Comparison of ENCODE assay signal across 9 cellular contexts in genomic region chr16:89485701-89486246, GRCh38. TPM values are rescaled to one million over a fixed set of nuclear protein-coding genes. Genes with fewer than 3 reads are reported as not detected.
DNase-seq lines count a peak whose midpoint lies in the region; ATAC-seq and TF ChIP-seq lines count a peak whose summit lies in the region.
"Had no signal": no experiment of that assay in that cellular context is flagged by ENCODE, and none has a peak within 500 bp of the region (broad histone marks: within the 10 kb centered on the region; RNA-seq: fewer than 3 reads in every experiment).

No MANE protein-coding gene starts in this region.

- peaks cover 13% of the 10 kb centered on the region for H3K36me3 ChIP-seq in OCI-LY1 (ENCODE audit: insufficient read depth, low read length)

- no peaks in the 10 kb centered on the region for H3K27me3 ChIP-seq in OCI-LY1 (ENCODE audit: insufficient read depth, low read length)

- no peaks in the 10 kb centered on the region for H3F3A ChIP-seq in OCI-LY1 (ENCODE audit: insufficient read depth, low read length)

- H3K9me3 ChIP-seq in OCI-LY1 (ENCODE audit: low read length), result no peaks in the 10 kb centered on the region

- POLR2A ChIA-PET in GM10248 (lab: Yijun Ruan, JAX), result interaction anchor here (0.7 to 2.3 kb wide), 7 partner anchors 9 to 216 kb away, joined by 3 to 10 read pairs (median 4); no protein-coding TSS in a partner anchor

- H2AFZ ChIP-seq in OCI-LY1 (ENCODE audit: low read length), result no peak overlapping the region

- H3K9me2 ChIP-seq in OCI-LY1 (ENCODE audit: low read depth, low read length), result no peaks in the 10 kb centered on the region

- H3K4me3 Mint-ChIP-seq in brain (peak overlapping the region; percentile 44 to 85 (median 58)), osteocyte (ENCODE audit: unreplicated experiment) (no peak overlapping the region)

- H3K36me3 Mint-ChIP-seq in brain (peaks cover 14% of the 10 kb centered on the region), osteocyte (ENCODE audit: unreplicated experiment) (peaks cover 2% of the 10 kb centered on the region)

- ATAC-seq in HG02610 (IDR thresholded peaks at IDR 0.05; ENCODE audit: unreplicated experiment) (no peak), HG03469 (IDR thresholded peaks at IDR 0.05; ENCODE audit: unreplicated experiment) (no peak)

- H3K79me2 ChIP-seq in OCI-LY1 (ENCODE audit: insufficient read depth, low read length), result peaks cover 82% of the 10 kb centered on the region

- no peak for TF ChIP-seq CTCF in OCI-LY1 (IDR thresholded peaks at IDR 0.05; ENCODE audit: low read length)
- TF ChIP-seq CTCF in brain (conservative IDR thresholded peaks at IDR 0.05), result no peak
- TF ChIP-seq CTCF in osteocyte (IDR thresholded peaks at IDR 0.05), result no peak
- no peak for TF ChIP-seq CTCF in GM10248 (IDR thresholded peaks at IDR 0.05; ENCODE audit: control extremely low read depth, extremely low read depth, low read depth, missing control alignments)

- peaks cover 78% of the 10 kb centered on the region for H3K4me1 ChIP-seq in OCI-LY1 (ENCODE audit: insufficient read depth, low read length, severe bottlenecking)

- peak overlapping the region; percentile 47; the same call in 1 of the 2 replicates for H3K4me3 ChIP-seq in GM08714 (ENCODE audit: low read length)
- no peak overlapping the region for H3K4me3 ChIP-seq in OCI-LY1 (ENCODE audit: low read depth, low read length, poor library complexity, severe bottlenecking)

- peaks cover 11% of the 10 kb centered on the region; the same call in 1 of the 2 replicates for H4K20me1 ChIP-seq in OCI-LY1 (ENCODE audit: insufficient read depth, low read length)

- H3K9ac ChIP-seq in OCI-LY1 (ENCODE audit: low read length), result peak overlapping the region; percentile 14; the same call in 1 of the 2 replicates

- H3K4me1 Mint-ChIP-seq in brain (peaks cover 87% of the 10 kb centered on the region), osteocyte (ENCODE audit: unreplicated experiment) (peaks cover 66% of the 10 kb centered on the region)

- DNase-seq in osteocyte (ENCODE audit: extremely low spot score, unreplicated experiment), result no peak
- no peak for DNase-seq in NCI-H1105 treated with DMSO at 0.1 percent for 48 hours (lab: John Stamatoyannopoulos, UW)
- DNase-seq in GM10248 (ENCODE audit: extremely low spot score), result no peak
- DNase-seq: H7 had no signal

- H3K9me3 Mint-ChIP-seq in brain, result peaks cover 0 to 3% (median 0%) of the 10 kb centered on the region in 5 experiments
- no peaks in the 10 kb centered on the region for H3K9me3 Mint-ChIP-seq in osteocyte (ENCODE audit: unreplicated experiment)

- CTCF ChIA-PET in GM10248 (lab: Yijun Ruan, JAX), result interaction anchor here (1.0 to 1.9 kb wide), 3 partner anchors 9 to 25 kb away, joined by 3 to 5 read pairs (median 4); no protein-coding TSS in a partner anchor

- H3K27ac Mint-ChIP-seq in brain (peak overlapping the region; percentile 43 to 86 (median 59)), osteocyte (ENCODE audit: unreplicated experiment) (peak overlapping the region; percentile 29)

- peak overlapping the region; percentile 59 for H3K27ac ChIP-seq in OCI-LY1 (ENCODE audit: low read depth, low read length, poor library complexity, severe bottlenecking)

- H3K27me3 Mint-ChIP-seq in brain (peaks cover 5% of the 10 kb centered on the region), osteocyte (ENCODE audit: unreplicated experiment) (no peaks in the 10 kb centered on the region)

- H3K4me2 ChIP-seq in OCI-LY1 (ENCODE audit: low read length), result peak overlapping the region; percentile 34

RNA-seq across cellular contexts. Expression of gene ANKRD11, which starts 4.6 kb away (rescaled TPM):
- 53.2 TPM for polyA plus RNA-seq in brain (ENCODE audit: insufficient read depth, low read depth, low replicate concordance)
- 188 and 209 TPM in 2 replicates for total RNA-seq in osteocyte

RNA-seq across cellular contexts. Expression of gene SPG7, which starts 22.4 kb away (rescaled TPM):
- 54.6 TPM for polyA plus RNA-seq in brain (ENCODE audit: insufficient read depth, low read depth, low replicate concordance)
- 113 and 125 TPM in 2 replicates for total RNA-seq in osteocyte
